18 cellular contexts compared by ENCODE assay signal in genomic region chr6:106535012-106535411, GRCh38.
DNase-seq lines count a peak whose midpoint lies in the region; ATAC-seq and TF ChIP-seq lines count a peak whose summit lies in the region.
"Had no signal": no experiment of that assay in that cellular context is flagged by ENCODE, and none has a peak within 500 bp of the region (broad histone marks: within the 10 kb centered on the region; RNA-seq: fewer than 3 reads in every experiment).

No MANE protein-coding gene starts in this region.

- H3K9me3 ChIP-seq in stomach, result no peaks in the 10 kb centered on the region
- H3K9me3 ChIP-seq: HAP-1, left ventricle myocardium inferior, mucosa of descending colon, psoas muscle had no signal

- 74 to 93% (median 85%) methylated on average over 2 of the region's 2 CpGs for WGBS in stomach, 5 donors

- H3K36me3 Mint-ChIP-seq in activated T-cell treated with anti-CD3 and anti-CD28 coated beads, Interleukin-2, amount 50 U/mL, for 72 hours (ENCODE audit: insufficient read depth in 2 of 2), result peaks cover 13 to 28% of the 10 kb centered on the region in 2 donors
- H3K36me3 Mint-ChIP-seq in IgD-negative memory B cell, result peaks cover 13% of the 10 kb centered on the region
- peaks cover 67% of the 10 kb centered on the region for H3K36me3 Mint-ChIP-seq in activated naive CD8-positive, alpha-beta T cell treated with anti-CD3 and anti-CD28 coated beads, Interleukin-2, amount 50 U/mL, for 24 hours (ENCODE audit: low read depth)
- peaks cover 94% of the 10 kb centered on the region for H3K36me3 Mint-ChIP-seq in stimulated activated effector memory CD8-positive, alpha-beta T cell treated with anti-CD3 and anti-CD28 coated beads, Interleukin-12 subunit alpha, Interleukin-12 subunit beta, amount 100 ng/mL, for 72 hours
- H3K36me3 Mint-ChIP-seq: type B pancreatic cell had no signal

- DNase-seq in activated T-cell treated with anti-CD3 and anti-CD28 coated beads, Interleukin-2, amount 50 U/mL, for 72 hours, result peak in 1 of 2 donors; percentile 40
- DNase-seq in activated T-cell treated with anti-CD3 and anti-CD28 coated beads for 4 hours (no peak), stomach (no peak)
- no peak for DNase-seq in activated naive CD8-positive, alpha-beta T cell treated with anti-CD3 and anti-CD28 coated beads, Interleukin-2, amount 50 U/mL, for 24 hours
- no peak for DNase-seq in stimulated activated effector memory CD8-positive, alpha-beta T cell treated with anti-CD3 and anti-CD28 coated beads, Interleukin-12 subunit alpha, Interleukin-12 subunit beta, amount 100 ng/mL, for 72 hours (ENCODE audit: low spot score in 2 of 2)
- DNase-seq: cortex of kidney, left ventricle myocardium inferior, mucosa of descending colon, NCI-H1105, NCI-H2081, PC-3, psoas muscle had no signal

- no peak for TF ChIP-seq CTCF in stomach (IDR thresholded peaks at IDR 0.05)

- no peak for TF ChIP-seq EP300 in stomach (IDR thresholded peaks at IDR 0.05)

- H3K36me3 ChIP-seq in stomach, result peaks cover 0 to 26% (median 9%) of the 10 kb centered on the region in 4 donors
- H3K36me3 ChIP-seq: HAP-1, left ventricle myocardium inferior had no signal

- H3K9me3 Mint-ChIP-seq in activated T-cell treated with anti-CD3 and anti-CD28 coated beads, Interleukin-2, amount 50 U/mL, for 72 hours, result no peaks in the 10 kb centered on the region
- H3K9me3 Mint-ChIP-seq in IgD-negative memory B cell, result no peaks in the 10 kb centered on the region
- no peaks in the 10 kb centered on the region for H3K9me3 Mint-ChIP-seq in activated naive CD8-positive, alpha-beta T cell treated with anti-CD3 and anti-CD28 coated beads, Interleukin-2, amount 50 U/mL, for 24 hours
- no peaks in the 10 kb centered on the region for H3K9me3 Mint-ChIP-seq in stimulated activated effector memory CD8-positive, alpha-beta T cell treated with anti-CD3 and anti-CD28 coated beads, Interleukin-12 subunit alpha, Interleukin-12 subunit beta, amount 100 ng/mL, for 72 hours

- ATAC-seq in activated T-cell treated with anti-CD3 and anti-CD28 coated beads, Interleukin-2, amount 50 U/mL, for 72 hours (replicated peaks in 1 of 2), result peak; percentile 29 to 55
- peak; percentile 30 for ATAC-seq in activated naive CD8-positive, alpha-beta T cell treated with anti-CD3 and anti-CD28 coated beads, Interleukin-2, amount 50 U/mL, for 24 hours
- ATAC-seq in stimulated activated effector memory CD8-positive, alpha-beta T cell treated with anti-CD3 and anti-CD28 coated beads, Interleukin-12 subunit alpha, Interleukin-12 subunit beta, amount 100 ng/mL, for 72 hours, result peak; percentile 75
- no peak for ATAC-seq in HG03280 (IDR thresholded peaks at IDR 0.05; ENCODE audit: unreplicated experiment)
- no peak for ATAC-seq in HG02763 (IDR thresholded peaks at IDR 0.05; ENCODE audit: unreplicated experiment)
- ATAC-seq: mucosa of descending colon, PC-3, psoas muscle had no signal

- H3K27ac Mint-ChIP-seq in activated T-cell treated with anti-CD3 and anti-CD28 coated beads, Interleukin-2, amount 50 U/mL, for 72 hours, result peak overlapping the region; percentile 83
- peak overlapping the region; percentile 11 to 57 (median 14) for H3K27ac Mint-ChIP-seq in IgD-negative memory B cell
- peak overlapping the region; percentile 89 for H3K27ac Mint-ChIP-seq in activated naive CD8-positive, alpha-beta T cell treated with anti-CD3 and anti-CD28 coated beads, Interleukin-2, amount 50 U/mL, for 24 hours
- H3K27ac Mint-ChIP-seq in stimulated activated effector memory CD8-positive, alpha-beta T cell treated with anti-CD3 and anti-CD28 coated beads, Interleukin-12 subunit alpha, Interleukin-12 subunit beta, amount 100 ng/mL, for 72 hours, result peak overlapping the region; percentile 50

- peak overlapping the region; percentile 38 to 52 for H3K4me3 Mint-ChIP-seq in activated T-cell treated with anti-CD3 and anti-CD28 coated beads, Interleukin-2, amount 50 U/mL, for 72 hours
- H3K4me3 Mint-ChIP-seq in IgD-negative memory B cell, result no peak overlapping the region
- H3K4me3 Mint-ChIP-seq in activated naive CD8-positive, alpha-beta T cell treated with anti-CD3 and anti-CD28 coated beads, Interleukin-2, amount 50 U/mL, for 24 hours, result peak overlapping the region; percentile 7
- H3K4me3 Mint-ChIP-seq in stimulated activated effector memory CD8-positive, alpha-beta T cell treated with anti-CD3 and anti-CD28 coated beads, Interleukin-12 subunit alpha, Interleukin-12 subunit beta, amount 100 ng/mL, for 72 hours, result peak overlapping the region; percentile 25
- H3K4me3 Mint-ChIP-seq: type B pancreatic cell had no signal

- TF ChIP-seq POLR2A in stomach (IDR thresholded peaks at IDR 0.05), result no peak

- peaks cover 0 to 11% (median 0%) of the 10 kb centered on the region in 4 donors for H3K4me1 ChIP-seq in stomach
- H3K4me1 ChIP-seq: HAP-1, left ventricle myocardium inferior, psoas muscle had no signal

- intact Hi-C loops in stomach (cut with DNase I; ENCODE audit: low total_unique reads), result no loop called here

- no peaks in the 10 kb centered on the region for H3K27me3 ChIP-seq in stomach

- H3K27me3 Mint-ChIP-seq in activated T-cell treated with anti-CD3 and anti-CD28 coated beads, Interleukin-2, amount 50 U/mL, for 72 hours (ENCODE audit: low read depth), result no peaks in the 10 kb centered on the region
- no peaks in the 10 kb centered on the region for H3K27me3 Mint-ChIP-seq in IgD-negative memory B cell
- no peaks in the 10 kb centered on the region for H3K27me3 Mint-ChIP-seq in activated naive CD8-positive, alpha-beta T cell treated with anti-CD3 and anti-CD28 coated beads, Interleukin-2, amount 50 U/mL, for 24 hours

- no peak overlapping the region for H3K27ac ChIP-seq in stomach
- H3K27ac ChIP-seq: left ventricle myocardium inferior, psoas muscle had no signal

- H3K4me1 Mint-ChIP-seq in activated T-cell treated with anti-CD3 and anti-CD28 coated beads, Interleukin-2, amount 50 U/mL, for 72 hours (ENCODE audit: low read depth), result peaks cover 87% of the 10 kb centered on the region
- peaks cover 47 to 65% (median 61%) of the 10 kb centered on the region in 3 donors for H3K4me1 Mint-ChIP-seq in IgD-negative memory B cell
- peaks cover 83% of the 10 kb centered on the region for H3K4me1 Mint-ChIP-seq in activated naive CD8-positive, alpha-beta T cell treated with anti-CD3 and anti-CD28 coated beads, Interleukin-2, amount 50 U/mL, for 24 hours
- peaks cover 85% of the 10 kb centered on the region for H3K4me1 Mint-ChIP-seq in stimulated activated effector memory CD8-positive, alpha-beta T cell treated with anti-CD3 and anti-CD28 coated beads, Interleukin-12 subunit alpha, Interleukin-12 subunit beta, amount 100 ng/mL, for 72 hours

- no peak overlapping the region for H3K4me3 ChIP-seq in stomach
- H3K4me3 ChIP-seq: HAP-1, left ventricle myocardium inferior, mucosa of descending colon, psoas muscle, skin epidermis had no signal

Comparison
In these comparisons a context has a peak if more than half of its experiments do, and no peak if none do; other contexts are left out.
1. ATAC-seq: peak in activated T-cell treated with anti-CD3 and anti-CD28 coated beads, Interleukin-2, amount 50 U/mL, for 72 hours (2 of 2), activated naive CD8-positive, alpha-beta T cell treated with anti-CD3 and anti-CD28 coated beads, Interleukin-2, amount 50 U/mL, for 24 hours (single experiment) and stimulated activated effector memory CD8-positive, alpha-beta T cell treated with anti-CD3 and anti-CD28 coated beads, Interleukin-12 subunit alpha, Interleukin-12 subunit beta, amount 100 ng/mL, for 72 hours (single experiment); none in HG03280 (single experiment) and HG02763 (single experiment).
2. H3K27ac Mint-ChIP-seq: peak in every context shown above with its lines; median percentile 89 in activated naive CD8-positive, alpha-beta T cell treated with anti-CD3 and anti-CD28 coated beads, Interleukin-2, amount 50 U/mL, for 24 hours; 83 in activated T-cell treated with anti-CD3 and anti-CD28 coated beads, Interleukin-2, amount 50 U/mL, for 72 hours; 50 in stimulated activated effector memory CD8-positive, alpha-beta T cell treated with anti-CD3 and anti-CD28 coated beads, Interleukin-12 subunit alpha, Interleukin-12 subunit beta, amount 100 ng/mL, for 72 hours; 14 in IgD-negative memory B cell.
3. H3K4me3 Mint-ChIP-seq: peak in activated T-cell treated with anti-CD3 and anti-CD28 coated beads, Interleukin-2, amount 50 U/mL, for 72 hours (2 of 2), activated naive CD8-positive, alpha-beta T cell treated with anti-CD3 and anti-CD28 coated beads, Interleukin-2, amount 50 U/mL, for 24 hours (single experiment) and stimulated activated effector memory CD8-positive, alpha-beta T cell treated with anti-CD3 and anti-CD28 coated beads, Interleukin-12 subunit alpha, Interleukin-12 subunit beta, amount 100 ng/mL, for 72 hours (single experiment); none in IgD-negative memory B cell (0 of 4).